8 cellular contexts compared by ENCODE assay signal in the genomic region with DNA sequence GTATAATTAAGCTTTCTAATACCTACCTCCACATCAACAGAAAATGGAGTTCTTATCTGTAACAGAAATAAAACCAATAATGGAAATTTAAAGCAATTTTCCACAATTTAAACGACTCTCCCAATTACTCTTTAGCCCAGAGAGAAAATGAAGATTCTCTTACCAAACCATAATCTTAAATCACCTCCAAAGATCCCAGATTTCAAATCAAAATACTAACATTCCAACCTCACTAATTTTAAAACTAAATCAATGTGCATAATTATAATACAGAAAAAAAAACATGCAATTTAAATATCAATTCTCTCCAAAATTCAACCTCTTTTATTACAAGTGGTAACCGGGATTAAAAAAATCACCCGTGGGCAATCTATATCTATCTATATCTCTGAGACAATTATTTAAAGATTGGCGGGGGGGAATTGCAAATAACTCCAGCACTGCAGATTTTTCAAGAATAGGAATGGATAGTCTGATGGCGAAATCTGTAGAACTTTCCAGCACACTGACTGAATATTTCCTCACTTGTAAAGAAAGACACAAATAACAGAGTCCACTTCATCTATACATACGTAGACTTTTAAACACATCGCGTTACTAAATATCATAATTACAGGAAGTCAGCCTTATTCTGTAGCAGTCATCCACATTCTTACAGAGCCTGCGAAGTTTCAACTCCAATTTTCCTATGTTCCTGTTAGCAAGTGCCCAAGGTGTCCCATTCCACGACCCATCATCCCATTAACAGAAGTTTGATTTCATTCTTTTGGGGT. TPM values are rescaled to one million over a fixed set of nuclear protein-coding genes. Genes with fewer than 3 reads are reported as not detected.
A peak's percentile ranks its signal among the peaks of the same experiment; 100 is the strongest.
DNase-seq lines count a peak whose midpoint lies in the region; ATAC-seq and TF ChIP-seq lines count a peak whose summit lies in the region.

No MANE protein-coding gene starts in this region.

- H3K27ac Mint-ChIP-seq in CD4-positive, CD25-positive, alpha-beta regulatory T cell, result peak overlapping the region; percentile 94 to 98 (median 95)
- peak overlapping the region; percentile 95 to 97 (median 96) for H3K27ac Mint-ChIP-seq in brain

- H3K9me3 ChIP-seq in CD4-positive, CD25-positive, alpha-beta regulatory T cell (ENCODE audit: control insufficient read depth in 2 of 2, low read length in 2 of 2), result no peaks in the 10 kb centered on the region
- no peaks in the 10 kb centered on the region for H3K9me3 ChIP-seq in KOPT-K1 (ENCODE audit: insufficient read depth, low read length, poor library complexity, severe bottlenecking)
- no peaks in the 10 kb centered on the region for H3K9me3 ChIP-seq in upper lobe of left lung

- peaks cover 33 to 52% (median 48%) of the 10 kb centered on the region in 4 donors for H3K4me1 Mint-ChIP-seq in CD4-positive, CD25-positive, alpha-beta regulatory T cell
- peaks cover 47% of the 10 kb centered on the region for H3K4me1 Mint-ChIP-seq in brain

- no peak for TF ChIP-seq EP300 in upper lobe of left lung (IDR thresholded peaks at IDR 0.05)

- WGBS in lower leg skin, 2 donors, result 3 to 4% methylated on average over 10 of the region's 10 CpGs
- 3 to 4% methylated on average over 10 of the region's 10 CpGs for WGBS in upper lobe of left lung, 2 donors

- no peak for TF ChIP-seq POLR2A in lower leg skin (IDR thresholded peaks at IDR 0.05)
- TF ChIP-seq POLR2A in upper lobe of left lung (IDR thresholded peaks at IDR 0.05), result peak in 1 of 4 donors; percentile 17

- peak overlapping the region; percentile 97 for H3K27ac ChIP-seq in CD4-positive, CD25-positive, alpha-beta regulatory T cell (ENCODE audit: insufficient read depth, low read length, poor library complexity, severe bottlenecking)
- H3K27ac ChIP-seq in KOPT-K1 (ENCODE audit: low read depth, low read length, poor library complexity, severe bottlenecking), result peak overlapping the region; percentile 89
- H3K27ac ChIP-seq in upper lobe of left lung, result peak overlapping the region; percentile 97 to 100 (median 99)

- peak overlapping the region; percentile 96 for H3K4me3 ChIP-seq in CD4-positive, CD25-positive, alpha-beta regulatory T cell (ENCODE audit: low read depth, low read length)
- peak overlapping the region; percentile 97 for H3K4me3 ChIP-seq in lower leg skin (ENCODE audit: low read depth, poor library complexity, severe bottlenecking)
- H3K4me3 ChIP-seq in upper lobe of left lung, result peak overlapping the region; percentile 69 to 96 (median 89)

- H3K4me1 ChIP-seq in CD4-positive, CD25-positive, alpha-beta regulatory T cell (ENCODE audit: control insufficient read depth, insufficient read depth, low read length, poor library complexity, severe bottlenecking), result peaks cover 41% of the 10 kb centered on the region
- H3K4me1 ChIP-seq in upper lobe of left lung, result peaks cover 26 to 40% (median 31%) of the 10 kb centered on the region in 4 donors

- TF ChIP-seq CTCF in brain (conservative IDR thresholded peaks at IDR 0.05) (no peak), lower leg skin (IDR thresholded peaks at IDR 0.05) (no peak), upper lobe of left lung (IDR thresholded peaks at IDR 0.05) (no peak)

- H3K36me3 ChIP-seq in CD4-positive, CD25-positive, alpha-beta regulatory T cell (ENCODE audit: control insufficient read depth, insufficient read depth, low read length), result peaks cover 16% of the 10 kb centered on the region
- H3K36me3 ChIP-seq in KOPT-K1 (ENCODE audit: insufficient read depth, low read length) (peaks cover 16% of the 10 kb centered on the region), upper lobe of left lung (peaks cover 0 to 16% (median 2%) of the 10 kb centered on the region in 4 donors)

- peaks cover 10% of the 10 kb centered on the region for H3K36me3 Mint-ChIP-seq in CD4-positive, CD25-positive, alpha-beta regulatory T cell
- H3K36me3 Mint-ChIP-seq in brain, result peaks cover 18% of the 10 kb centered on the region

- peak overlapping the region; percentile 92 to 98 (median 98) for H3K4me3 Mint-ChIP-seq in CD4-positive, CD25-positive, alpha-beta regulatory T cell
- peak overlapping the region; percentile 91 to 99 (median 98) for H3K4me3 Mint-ChIP-seq in brain

- no peaks in the 10 kb centered on the region for H3K9me3 Mint-ChIP-seq in CD4-positive, CD25-positive, alpha-beta regulatory T cell
- peaks cover 0 to 4% (median 0%) of the 10 kb centered on the region in 5 experiments for H3K9me3 Mint-ChIP-seq in brain

- DNase-seq in CD4-positive, CD25-positive, alpha-beta regulatory T cell, result peak in 2 of 3 donors; percentile 12 to 34
- DNase-seq in lower leg skin (ENCODE audit: low spot score in 2 of 2), result no peak
- DNase-seq in upper lobe of left lung, result no peak

- intact Hi-C loops in lower leg skin (cut with DNase I; ENCODE audit: low total_unique reads), result no loop called here

- ATAC-seq in CD4-positive, CD25-positive, alpha-beta regulatory T cell (ENCODE audit: low read depth in 2 of 2), result no peak
- peak in 1 of 2 donors; percentile 30 for ATAC-seq in upper lobe of left lung (ENCODE audit: low FRiP score in 2 of 2)
- ATAC-seq in HG02623 (IDR thresholded peaks at IDR 0.05; ENCODE audit: unreplicated experiment), result no peak
- no peak for ATAC-seq in GM21737 (IDR thresholded peaks at IDR 0.05; ENCODE audit: unreplicated experiment)
- no peak for ATAC-seq in GM21528 (IDR thresholded peaks at IDR 0.05; ENCODE audit: low FRiP score, unreplicated experiment)

- H3K27me3 Mint-ChIP-seq in CD4-positive, CD25-positive, alpha-beta regulatory T cell, result peaks cover 5% of the 10 kb centered on the region
- H3K27me3 Mint-ChIP-seq in brain, result peaks cover 8% of the 10 kb centered on the region

- H3K27me3 ChIP-seq in CD4-positive, CD25-positive, alpha-beta regulatory T cell (ENCODE audit: control insufficient read depth, insufficient read depth, low read length), result no peaks in the 10 kb centered on the region
- no peaks in the 10 kb centered on the region for H3K27me3 ChIP-seq in upper lobe of left lung

RNA-seq across cellular contexts. Expression of gene HERC4, which starts 1.3 kb away (rescaled TPM):
- 69.2 TPM for total RNA-seq in CD4-positive, CD25-positive, alpha-beta regulatory T cell
- 10 to 100 TPM; 21.6 to 33.4 (median 24.3) TPM for polyA plus RNA-seq in CD4-positive, CD25-positive, alpha-beta regulatory T cell
- polyA plus RNA-seq in brain (ENCODE audit: insufficient read depth, low read depth, low replicate concordance), result 4.6 TPM
- total RNA-seq in lower leg skin (10 to 100 TPM; 26.0 to 39.8 (median 33.1) TPM), upper lobe of left lung (10 to 100 TPM; 32.1 to 82.5 (median 46.7) TPM)

RNA-seq across cellular contexts. Expression of gene MYPN, which starts 35.5 kb away (rescaled TPM):
- total RNA-seq in CD4-positive, CD25-positive, alpha-beta regulatory T cell, result not detected
- polyA plus RNA-seq in CD4-positive, CD25-positive, alpha-beta regulatory T cell, result not detected
- polyA plus RNA-seq in brain (ENCODE audit: insufficient read depth, low read depth, low replicate concordance), result not detected
- total RNA-seq in lower leg skin (under 1 TPM in 1 of 4 donors, not detected in 3; 0.52 TPM), upper lobe of left lung (not detected)

Comparison
In these comparisons a context has a peak if more than half of its experiments do, and no peak if none do; other contexts are left out.
1. DNase-seq: peak in CD4-positive, CD25-positive, alpha-beta regulatory T cell (2 of 3); none in lower leg skin (0 of 2) and upper lobe of left lung (0 of 2).
2. Peak in every context shown above with its lines, with median percentiles within 50 percentile points of each other: H3K27ac ChIP-seq and H3K4me3 ChIP-seq.